23 cellular contexts compared by ENCODE assay signal in genomic region chr4:100795581-100795980, GRCh38.
"Had no signal": no experiment of that assay in that cellular context is flagged by ENCODE, and none has a peak within 500 bp of the region (broad histone marks: within the 10 kb centered on the region; RNA-seq: fewer than 3 reads in every experiment).

No MANE protein-coding gene starts in this region.

- H3K4me3 Mint-ChIP-seq: immature natural killer cell; naive thymus-derived CD4-positive, alpha-beta T cell; nephron; neural progenitor cell; stimulated activated naive B cell treated with anti-CD40 and anti-IgM and Interleukin-4, amounts not matched to agents 10 μg/mL and 1 μg/mL and 100 μg/mL, for 72 hours; stimulated activated naive CD8-positive, alpha-beta T cell treated with anti-CD3 and anti-CD28 coated beads, Interleukin-15, Interleukin-2, amounts not matched to agents 100 ng/mL and 50 ng/mL, for 24 hours had no signal

- H3K36me3 Mint-ChIP-seq: immature natural killer cell; naive thymus-derived CD4-positive, alpha-beta T cell; neural progenitor cell; stimulated activated naive B cell treated with anti-CD40 and anti-IgM and Interleukin-4, amounts not matched to agents 10 μg/mL and 1 μg/mL and 100 μg/mL, for 72 hours had no signal

- H3K27me3 Mint-ChIP-seq: progenitor cell of endocrine pancreas; stimulated activated naive B cell treated with anti-CD40 and anti-IgM and Interleukin-4, amounts not matched to agents 10 μg/mL and 1 μg/mL and 100 μg/mL, for 72 hours; stimulated activated naive CD8-positive, alpha-beta T cell treated with anti-CD3 and anti-CD28 coated beads, Interleukin-15, Interleukin-2, amounts not matched to agents 100 ng/mL and 50 ng/mL, for 24 hours had no signal

- H3K9ac ChIP-seq: neural progenitor cell, parathyroid adenoma had no signal

- DNase-seq: dermis blood vessel endothelial cell; effector memory CD4-positive, alpha-beta T cell; hypothalamus; immature natural killer cell; left lung; mesenchymal stem cell; midbrain; naive thymus-derived CD4-positive, alpha-beta T cell; right lobe of liver; small intestine; stimulated activated CD4-positive, alpha-beta T cell treated with anti-CD3 and anti-CD28 coated beads, Interleukin-15, amount 100 ng/mL, for 24 hours; stimulated activated CD4-positive, alpha-beta T cell treated with anti-CD3 and anti-CD28 coated beads, Interleukin-2, amount 100 ng/mL, for 48 hours; stimulated activated naive B cell treated with anti-CD40 and anti-IgM and Interleukin-4, amounts not matched to agents 10 μg/mL and 1 μg/mL and 100 μg/mL, for 72 hours; upper lobe of right lung; uterus had no signal

- H3K27ac ChIP-seq: coronary artery, left lung, neural progenitor cell, parathyroid adenoma, right lobe of liver, thoracic aorta, tibial nerve, upper lobe of right lung, uterus had no signal

- H3K4me1 Mint-ChIP-seq: immature natural killer cell; naive thymus-derived CD4-positive, alpha-beta T cell; stimulated activated naive B cell treated with anti-CD40 and anti-IgM and Interleukin-4, amounts not matched to agents 10 μg/mL and 1 μg/mL and 100 μg/mL, for 72 hours had no signal

- H3K4me3 ChIP-seq: coronary artery, left lung, neural progenitor cell, right lobe of liver, thoracic aorta, tibial nerve, upper lobe of right lung, uterus had no signal

- H3K36me3 ChIP-seq: left lung, neural progenitor cell, right lobe of liver, thoracic aorta, tibial nerve, upper lobe of right lung, uterus had no signal

- H3K9me3 Mint-ChIP-seq: naive thymus-derived CD4-positive, alpha-beta T cell; neural progenitor cell; stimulated activated naive B cell treated with anti-CD40 and anti-IgM and Interleukin-4, amounts not matched to agents 10 μg/mL and 1 μg/mL and 100 μg/mL, for 72 hours; stimulated activated naive CD8-positive, alpha-beta T cell treated with anti-CD3 and anti-CD28 coated beads, Interleukin-15, Interleukin-2, amounts not matched to agents 100 ng/mL and 50 ng/mL, for 24 hours had no signal

- H3K27ac Mint-ChIP-seq: immature natural killer cell; naive thymus-derived CD4-positive, alpha-beta T cell; neural progenitor cell; progenitor cell of endocrine pancreas; stimulated activated naive B cell treated with anti-CD40 and anti-IgM and Interleukin-4, amounts not matched to agents 10 μg/mL and 1 μg/mL and 100 μg/mL, for 72 hours; stimulated activated naive CD8-positive, alpha-beta T cell treated with anti-CD3 and anti-CD28 coated beads, Interleukin-15, Interleukin-2, amounts not matched to agents 100 ng/mL and 50 ng/mL, for 24 hours had no signal

- H3K27me3 ChIP-seq: left lung, neural progenitor cell, right lobe of liver, tibial nerve, upper lobe of right lung, uterus had no signal

- H3K9me3 ChIP-seq: left lung, right lobe of liver, thoracic aorta, tibial nerve, upper lobe of right lung, uterus had no signal

- H3K4me1 ChIP-seq: left lung, parathyroid adenoma, right lobe of liver, upper lobe of right lung, uterus had no signal
